8 cellular contexts compared by ENCODE assay signal in the genomic region with DNA sequence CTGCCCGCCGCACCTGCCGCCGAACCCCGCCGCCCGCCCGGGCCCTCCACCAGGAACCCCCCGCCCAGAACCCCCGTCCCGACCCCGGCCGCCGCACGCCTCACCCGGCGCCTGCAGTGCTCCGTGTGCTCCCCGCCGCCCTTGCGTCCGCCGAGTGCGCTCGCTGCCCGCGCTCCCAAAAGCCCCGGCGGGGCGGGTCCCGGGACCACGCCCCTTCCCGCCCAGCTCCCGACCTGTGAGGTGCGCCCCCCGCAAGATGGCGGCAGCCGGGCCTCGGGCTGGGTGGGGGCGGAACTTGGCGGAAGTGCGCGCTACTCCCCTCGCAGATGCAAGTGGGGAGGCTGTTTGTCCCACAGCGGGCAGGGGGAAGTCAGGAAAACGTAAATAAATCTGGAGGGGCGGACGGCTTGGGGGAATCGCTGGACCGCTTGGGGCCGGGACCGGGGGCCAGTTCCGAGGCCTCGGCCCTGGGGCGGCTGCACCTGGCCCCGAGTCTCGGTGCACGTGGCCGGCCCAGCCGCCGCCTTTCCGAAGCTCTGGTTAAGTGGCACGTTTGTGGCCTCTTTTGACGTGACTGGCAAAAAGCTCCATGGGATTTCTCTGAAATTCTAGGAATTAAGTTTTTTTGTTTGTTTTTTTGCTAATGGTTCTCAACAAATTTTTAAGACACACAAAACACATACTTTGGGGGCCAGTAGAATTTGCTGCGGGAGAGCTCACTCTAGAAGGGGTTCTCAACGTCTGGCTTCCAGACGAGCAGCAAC. TPM values are rescaled to one million over a fixed set of nuclear protein-coding genes. Genes with fewer than 3 reads are reported as not detected.
A peak's percentile ranks its signal among the peaks of the same experiment; 100 is the strongest.
DNase-seq lines count a peak whose midpoint lies in the region; ATAC-seq and TF ChIP-seq lines count a peak whose summit lies in the region.

Gene EZR (minus strand): TSS at position 156 of the 764 bp plus-strand sequence. CDS start 1,275 bp downstream, outside the sequence.

- H3K27me3 Mint-ChIP-seq in CD8-positive, alpha-beta memory T cell: peaks cover 0 to 3% of the 10 kb centered on the region in 2 donors
- no peaks in the 10 kb centered on the region for H3K27me3 Mint-ChIP-seq in naive B cell
- H3K27me3 Mint-ChIP-seq in stimulated activated naive B cell treated with anti-CD40 and anti-IgM and Interleukin-4, amounts not matched to agents 10 μg/mL and 1 μg/mL and 100 μg/mL, for 72 hours: no peaks in the 10 kb centered on the region

- H3K27ac ChIP-seq in CD8-positive, alpha-beta memory T cell (ENCODE audit: low read depth, low read length): peak within 1 kb of the TSS; percentile 99
- H3K27ac ChIP-seq in PC-3 (ENCODE audit: low read length) (peak within 1 kb of the TSS; percentile 70), esophagus squamous epithelium (peak within 1 kb of the TSS; percentile 96 to 100 (median 99))

- peaks cover 0 to 2% (median 0%) of the 10 kb centered on the region in 5 donors for H3K9me3 Mint-ChIP-seq in CD8-positive, alpha-beta memory T cell
- H3K9me3 Mint-ChIP-seq in naive B cell: peaks cover 0 to 1% (median 0%) of the 10 kb centered on the region in 7 donors
- no peaks in the 10 kb centered on the region for H3K9me3 Mint-ChIP-seq in stimulated activated naive B cell treated with anti-CD40 and anti-IgM and Interleukin-4, amounts not matched to agents 10 μg/mL and 1 μg/mL and 100 μg/mL, for 72 hours

- H3K27me3 ChIP-seq in CD8-positive, alpha-beta memory T cell (ENCODE audit: insufficient read depth, low read length, poor library complexity, severe bottlenecking): no peaks in the 10 kb centered on the region
- H3K27me3 ChIP-seq in PC-3 (ENCODE audit: low read length): no peaks in the 10 kb centered on the region
- H3K27me3 ChIP-seq in esophagus squamous epithelium: no peaks in the 10 kb centered on the region

- H3K9me2 ChIP-seq in PC-3 (replicated peaks; ENCODE audit: low read length): no peaks in the 10 kb centered on the region

- H3K9me3 ChIP-seq in CD8-positive, alpha-beta memory T cell (ENCODE audit: low read length): no peaks in the 10 kb centered on the region
- no peaks in the 10 kb centered on the region for H3K9me3 ChIP-seq in PC-3 (ENCODE audit: low read length)
- no peaks in the 10 kb centered on the region for H3K9me3 ChIP-seq in esophagus squamous epithelium

- H3K4me1 Mint-ChIP-seq in CD8-positive, alpha-beta memory T cell: peaks cover 40 to 51% (median 46%) of the 10 kb centered on the region in 3 donors
- H3K4me1 Mint-ChIP-seq in naive B cell: peaks cover 29 to 50% (median 42%) of the 10 kb centered on the region in 3 donors
- H3K4me1 Mint-ChIP-seq in stimulated activated naive B cell treated with anti-CD40 and anti-IgM and Interleukin-4, amounts not matched to agents 10 μg/mL and 1 μg/mL and 100 μg/mL, for 72 hours: peaks cover 26 to 60% of the 10 kb centered on the region in 2 donors

- peak within 1 kb of the TSS; percentile 91 for H2AFZ ChIP-seq in PC-3 (ENCODE audit: low read length)

- DNase-seq in CD8-positive, alpha-beta memory T cell: peak; percentile 82 to 93 (median 84)
- DNase-seq in HK-2 (ENCODE audit: unreplicated experiment) (peak; percentile 89), PC-3 (peak; percentile 81), esophagus squamous epithelium (lab: John Stamatoyannopoulos, UW) (no peak), naive B cell (peak; percentile 90)
- peak; percentile 88 for DNase-seq in activated T-cell treated with anti-CD3 and anti-CD28 coated beads, Interleukin-2, amount 50 U/mL, for 1 hour
- DNase-seq in stimulated activated naive B cell treated with anti-CD40 and anti-IgM and Interleukin-4, amounts not matched to agents 10 μg/mL and 1 μg/mL and 100 μg/mL, for 72 hours: peak; percentile 81

- TF ChIP-seq CTCF in PC-3 (conservative IDR thresholded peaks at IDR 0.05; ENCODE audit: low read depth, low read length) (no peak), esophagus squamous epithelium (IDR thresholded peaks at IDR 0.05) (no peak)

- CTCF ChIA-PET in CD8-positive, alpha-beta memory T cell (lab: Charles Lee): interaction anchor here (0.8 to 2.1 kb wide), 6 partner anchors 11 to 180 kb away, joined by 3 to 12 read pairs (median 5); partner anchors contain the start of gene RSPH3
- CTCF ChIA-PET in PC-3 (lab: Charles Lee): no interaction called here

- H3K79me2 ChIP-seq in PC-3 (ENCODE audit: low read length): peaks cover 43% of the 10 kb centered on the region

- peak within 1 kb of the TSS; percentile 79 to 100 (median 99) for H3K4me3 Mint-ChIP-seq in CD8-positive, alpha-beta memory T cell
- H3K4me3 Mint-ChIP-seq in naive B cell: peak within 1 kb of the TSS; percentile 79 to 100 (median 98)
- H3K4me3 Mint-ChIP-seq in stimulated activated naive B cell treated with anti-CD40 and anti-IgM and Interleukin-4, amounts not matched to agents 10 μg/mL and 1 μg/mL and 100 μg/mL, for 72 hours: peak within 1 kb of the TSS; percentile 97 to 99

- H4K20me1 ChIP-seq in PC-3 (ENCODE audit: low read length): peaks cover 36% of the 10 kb centered on the region

- ATAC-seq in GM19438 (IDR thresholded peaks at IDR 0.05; ENCODE audit: low read depth, unreplicated experiment) (peak; percentile 44), PC-3 (peak; percentile 70), naive B cell (ENCODE audit: low read depth in 2 of 2) (peak; percentile 64 to 65)
- ATAC-seq in stimulated activated naive B cell treated with anti-CD40 and anti-IgM and Interleukin-4, amounts not matched to agents 10 μg/mL and 1 μg/mL and 100 μg/mL, for 72 hours (replicated peaks): peak; percentile 46 to 65

- TSS peak; percentile 45 for BruUV-seq in PC-3 (replicated peaks; lab: Mats Ljungman, UMichigan)

- H3K27ac Mint-ChIP-seq in CD8-positive, alpha-beta memory T cell: peak within 1 kb of the TSS; percentile 88 to 99 (median 93)
- peak within 1 kb of the TSS; percentile 95 to 99 (median 98) for H3K27ac Mint-ChIP-seq in naive B cell
- H3K27ac Mint-ChIP-seq in stimulated activated naive B cell treated with anti-CD40 and anti-IgM and Interleukin-4, amounts not matched to agents 10 μg/mL and 1 μg/mL and 100 μg/mL, for 72 hours: peak within 1 kb of the TSS; percentile 98

- peaks cover 36% of the 10 kb centered on the region for H3K4me1 ChIP-seq in CD8-positive, alpha-beta memory T cell (ENCODE audit: insufficient read depth, low read length)
- H3K4me1 ChIP-seq in PC-3 (ENCODE audit: insufficient read depth, low read length): peaks cover 22% of the 10 kb centered on the region
- H3K4me1 ChIP-seq in esophagus squamous epithelium: peaks cover 10 to 49% (median 29%) of the 10 kb centered on the region in 3 donors

- WGBS in esophagus squamous epithelium, 2 donors: 28 to 37% methylated on average over 12 to 13 of the region's 67 CpGs

- intact Hi-C loops in PC-3 (cut with micrococcal nuclease): loop anchor here (1.0 kb wide), 1 partner anchor 31 kb away; no protein-coding TSS in a partner anchor
- intact Hi-C loops in esophagus squamous epithelium (cut with DNase I): no loop called here

- peak within 1 kb of the TSS; percentile 39 for H3K4me3 ChIP-seq in CD8-positive, alpha-beta memory T cell (ENCODE audit: low read length)
- H3K4me3 ChIP-seq in PC-3 (ENCODE audit: low read length) (peak within 1 kb of the TSS; percentile 77), esophagus squamous epithelium (peak within 1 kb of the TSS; percentile 73 to 97 (median 83))

- POLR2A ChIA-PET in CD8-positive, alpha-beta memory T cell (lab: Charles Lee): interaction anchor here (0.6 to 2.6 kb wide), 15 partner anchors 10 to 1461 kb away, joined by 3 to 116 read pairs (median 5); no protein-coding TSS in a partner anchor
- POLR2A ChIA-PET in PC-3 (lab: Charles Lee; ENCODE audit: unreplicated experiment): interaction anchor here (0.6 to 1.1 kb wide), 7 partner anchors 30 to 183 kb away, joined by 3 to 11 read pairs (median 7); no protein-coding TSS in a partner anchor

- peak in 2 of 4 donors; percentile 71 to 90 for TF ChIP-seq POLR2A in esophagus squamous epithelium (IDR thresholded peaks at IDR 0.05)

- no peaks in the 10 kb centered on the region for H3K36me3 ChIP-seq in CD8-positive, alpha-beta memory T cell (ENCODE audit: insufficient read depth, low read length)
- H3K36me3 ChIP-seq in PC-3 (ENCODE audit: low read depth, low read length) (peaks cover 33% of the 10 kb centered on the region), esophagus squamous epithelium (peaks cover 0 to 9% (median 0%) of the 10 kb centered on the region in 3 donors)

- H3K4me2 ChIP-seq in PC-3 (ENCODE audit: low read length): peak within 1 kb of the TSS; percentile 82

- H3K9ac ChIP-seq in PC-3 (ENCODE audit: low read length): peak within 1 kb of the TSS; percentile 89

- H3K36me3 Mint-ChIP-seq in CD8-positive, alpha-beta memory T cell: peaks cover 8 to 37% (median 18%) of the 10 kb centered on the region in 3 donors
- peaks cover 25 to 26% of the 10 kb centered on the region in 2 donors for H3K36me3 Mint-ChIP-seq in naive B cell
- H3K36me3 Mint-ChIP-seq in stimulated activated naive B cell treated with anti-CD40 and anti-IgM and Interleukin-4, amounts not matched to agents 10 μg/mL and 1 μg/mL and 100 μg/mL, for 72 hours: peaks cover 31 to 37% of the 10 kb centered on the region in 2 donors

- no peaks in the 10 kb centered on the region for H3F3A ChIP-seq in PC-3 (ENCODE audit: low read length, unreplicated experiment)

RNA-seq across cellular contexts. Expression of gene EZR, which starts in this region (rescaled TPM):
- 100 to 1,000 TPM; 296 to 299 TPM for total RNA-seq in CD8-positive, alpha-beta memory T cell
- polyA plus RNA-seq in CD8-positive, alpha-beta memory T cell: 325 TPM
- 182 and 200 TPM in 2 replicates for total RNA-seq in PC-3 (2014; rRNA removed)
- total RNA-seq in esophagus squamous epithelium: 100 to 1,000 TPM; 208 to 339 (median 285) TPM
- polyA plus RNA-seq in naive B cell (ENCODE audit: low read depth in 6 of 6): 100 to 1,000 TPM; 463 to 555 (median 516) TPM
